ENCODE assay signal across 14 cellular contexts in genomic region chr5:53335115-53335514, GRCh38.
DNase-seq lines count a peak whose midpoint lies in the region; ATAC-seq, FAIRE-seq and TF ChIP-seq lines count a peak whose summit lies in the region.
"Had no signal": no experiment of that assay in that cellular context is flagged by ENCODE, and none has a peak within 500 bp of the region (broad histone marks: within the 10 kb centered on the region; RNA-seq: fewer than 3 reads in every experiment).

No MANE protein-coding gene starts in this region.

- H3K4me2 ChIP-seq in MM.1S (ENCODE audit: low read depth, low read length) (no peak overlapping the region), H1 (ENCODE audit: insufficient read depth in 1 of 2, low read depth in 2 of 2, low read length in 2 of 2) (no peak overlapping the region)

- no peaks in the 10 kb centered on the region for H4K20me1 ChIP-seq in MM.1S (ENCODE audit: insufficient read depth, low read length)
- no peaks in the 10 kb centered on the region for H4K20me1 ChIP-seq in H1 (replicated peaks in 1 of 2; ENCODE audit: control insufficient read depth in 1 of 2, insufficient read depth in 2 of 2, low read length in 2 of 2)

- H2BK15ac ChIP-seq in H1 (ENCODE audit: low read length) = no peak overlapping the region

- intact Hi-C loops in left lung (cut with DNase I) = no loop called here

- H3K23ac ChIP-seq in H1 (ENCODE audit: insufficient read length) = no peak overlapping the region

- H3F3A ChIP-seq in MM.1S (ENCODE audit: insufficient read depth, low read length) = no peaks in the 10 kb centered on the region

- no peak overlapping the region for H3K27ac ChIP-seq in MM.1S (ENCODE audit: low read length)
- no peak overlapping the region for H3K27ac ChIP-seq in H1 (ENCODE audit: low read depth, low read length)
- no peak overlapping the region for H3K27ac ChIP-seq in left lung
- H3K27ac ChIP-seq: Peyer's patch, transverse colon had no signal

- no peak overlapping the region for H2BK120ac ChIP-seq in H1 (replicated peaks; ENCODE audit: low read depth, low read length)

- TF ChIP-seq POLR2A in H1 (IDR thresholded peaks at IDR 0.05; ENCODE audit: control extremely low read depth in 1 of 2, low read depth in 2 of 2, low read length in 2 of 2) = no peak

- no peaks in the 10 kb centered on the region for H3K36me3 ChIP-seq in MM.1S (replicated peaks; ENCODE audit: insufficient read depth, low read length)
- no peaks in the 10 kb centered on the region for H3K36me3 ChIP-seq in H1 (ENCODE audit: control insufficient read depth in 2 of 4, insufficient read depth in 4 of 4, low read length in 3 of 4)
- H3K36me3 ChIP-seq in left lung = no peaks in the 10 kb centered on the region
- H3K36me3 ChIP-seq: Peyer's patch, transverse colon had no signal

- peak; percentile 61 to 69 for TF ChIP-seq RAD21 in H1 (IDR thresholded peaks at IDR 0.05 in 1 of 2, conservative IDR thresholded peaks at IDR 0.05 in 1 of 2; ENCODE audit: low read depth in 2 of 2, low read length in 2 of 2)

- no peak overlapping the region for H2BK12ac ChIP-seq in H1 (ENCODE audit: low read depth, low read length)

- H2BK5ac ChIP-seq in H1 (ENCODE audit: low read depth, low read length) = no peak overlapping the region

- POLR2A ChIA-PET in H1 (lab: Charles Lee; ENCODE audit: partially characterized antibody) = no interaction called here

- H3K23me2 ChIP-seq in H1 (ENCODE audit: low read depth, low read length) = no peaks in the 10 kb centered on the region

- H3K79me2 ChIP-seq in MM.1S (ENCODE audit: low read length) = no peaks in the 10 kb centered on the region
- H3K79me2 ChIP-seq in H1 (ENCODE audit: control insufficient read depth in 1 of 2, insufficient read depth in 2 of 2, low read length in 2 of 2) = no peaks in the 10 kb centered on the region

- DNase-seq in AG09309 (ENCODE audit: low read depth) = no peak
- DNase-seq in MM.1S = no peak
- DNase-seq in H1 (ENCODE audit: low read depth in 1 of 2, low spot score in 2 of 2) = no peak
- DNase-seq in left lung = no peak
- DNase-seq in cerebellar nuclear complex (lab: John Stamatoyannopoulos, UW) = no peak
- no peak for DNase-seq in stimulated activated CD4-positive, alpha-beta T cell treated with anti-CD3 and anti-CD28 coated beads, Interleukin-2, amount 100 ng/mL, for 24 hours
- no peak for DNase-seq in iPS-NIHi7 (ENCODE audit: extremely low spot score)
- DNase-seq: activated naive CD4-positive, alpha-beta T cell; GOT3; NCI-H2107; Peyer's patch; transverse colon had no signal

- no peak overlapping the region for H3K18ac ChIP-seq in H1 (ENCODE audit: extremely low read depth, low read length)

- TF ChIP-seq EP300 in H1 (IDR thresholded peaks at IDR 0.05; ENCODE audit: borderline replicate concordance in 1 of 2, low read depth in 2 of 2, low read length in 2 of 2) = no peak

- no peak overlapping the region for H3K14ac ChIP-seq in H1 (ENCODE audit: insufficient read length)

- H3K27me3 ChIP-seq in MM.1S (replicated peaks; ENCODE audit: insufficient read depth, low read length) (no peaks in the 10 kb centered on the region), H1 (replicated peaks in 1 of 4; ENCODE audit: control insufficient read depth in 3 of 4, extremely low read depth in 1 of 4, insufficient read depth in 3 of 4, low read length in 3 of 4) (no peaks in the 10 kb centered on the region), left lung (no peaks in the 10 kb centered on the region)
- H3K27me3 ChIP-seq: Peyer's patch, transverse colon had no signal

- H3K4me3 ChIP-seq in AG09309 (ENCODE audit: control insufficient read depth, low read depth, low read length) = no peak overlapping the region
- H3K4me3 ChIP-seq in MM.1S (ENCODE audit: low read length) = no peak overlapping the region
- no peak overlapping the region for H3K4me3 ChIP-seq in H1 (ENCODE audit: extremely low read depth in 1 of 4, insufficient read depth in 2 of 4, low read depth in 3 of 4, low read length in 4 of 4)
- no peak overlapping the region for H3K4me3 ChIP-seq in left lung
- H3K4me3 ChIP-seq: Peyer's patch, transverse colon had no signal

- H3K79me1 ChIP-seq in H1 (ENCODE audit: low read depth, low read length) = no peaks in the 10 kb centered on the region

- H3K4ac ChIP-seq in H1 (replicated peaks; ENCODE audit: insufficient read length, low read depth, low read length) = no peak overlapping the region

- H3K56ac ChIP-seq in H1 (replicated peaks; ENCODE audit: insufficient read length, low read depth, low read length) = no peak overlapping the region

- WGBS in H1 (ENCODE audit: extremely low coverage in 1 of 2, insufficient coverage in 1 of 2, insufficient read length in 1 of 2, insufficient replicate concordance in 2 of 2, low coverage in 1 of 2, low lambda C conversion rate in 2 of 2, missing lambda C conversion rate in 1 of 2), 2 experiments = 83% methylated on average over 2 of the region's 2 CpGs; no CpG with 5 or more reads in 1 of the 2 experiments

- H3K9me3 ChIP-seq in MM.1S (replicated peaks; ENCODE audit: insufficient read depth, low read length) (no peaks in the 10 kb centered on the region), H1 (ENCODE audit: insufficient read depth in 2 of 2, low read depth in 1 of 2, low read length in 1 of 2) (no peaks in the 10 kb centered on the region), left lung (no peaks in the 10 kb centered on the region)
- H3K9me3 ChIP-seq: Peyer's patch, transverse colon had no signal

- no peak overlapping the region for H4K8ac ChIP-seq in H1 (ENCODE audit: extremely low read depth, insufficient read depth, low read length)

- H4K91ac ChIP-seq in H1 (replicated peaks; ENCODE audit: insufficient read length, low read length) = no peak overlapping the region

- H4K5ac ChIP-seq in H1 (ENCODE audit: insufficient read length, low read depth, low read length) = no peak overlapping the region

- CTCF ChIA-PET in H1 (lab: Charles Lee; ENCODE audit: partially characterized antibody) = interaction anchor here (1.0 to 2.8 kb wide), 8 partner anchors 11 to 168 kb away, joined by 3 to 11 read pairs (median 4); no protein-coding TSS in a partner anchor

- H3K9ac ChIP-seq in MM.1S (ENCODE audit: low read length) = no peak overlapping the region
- no peak overlapping the region for H3K9ac ChIP-seq in H1 (replicated peaks in 1 of 4; ENCODE audit: extremely low read depth in 1 of 4, low read depth in 3 of 4, low read length in 3 of 4)

- ATAC-seq in left lung = peak; percentile 80
- ATAC-seq in HG03039 (IDR thresholded peaks at IDR 0.05; ENCODE audit: unreplicated experiment) = no peak

- H3K9me2 ChIP-seq in MM.1S (replicated peaks; ENCODE audit: insufficient read depth, low read length) = no peaks in the 10 kb centered on the region

- H3K4me1 ChIP-seq in MM.1S (ENCODE audit: low read length) (no peaks in the 10 kb centered on the region), H1 (replicated peaks in 1 of 4; ENCODE audit: control insufficient read depth in 3 of 4, insufficient read depth in 4 of 4, low read length in 3 of 4) (no peaks in the 10 kb centered on the region), left lung (no peaks in the 10 kb centered on the region)
- H3K4me1 ChIP-seq: Peyer's patch, transverse colon had no signal

- FAIRE-seq in H1 (lab: Jason Lieb, UNC) = peak; percentile 84
- FAIRE-seq: GM19239 had no signal

- TF ChIP-seq CTCF in AG09309 (IDR thresholded peaks at IDR 0.05; ENCODE audit: control insufficient read depth, insufficient read depth, low read depth, low read length, missing control alignments) = peak; percentile 41
- TF ChIP-seq CTCF in MM.1S (IDR thresholded peaks at IDR 0.05; ENCODE audit: low read length) = peak; percentile 28; the same call in 1 of the 2 replicates
- peak; percentile 52 to 70 (median 54); a peak in 3 of 4 replicates for TF ChIP-seq CTCF in H1 (IDR thresholded peaks at IDR 0.05; ENCODE audit: control extremely low read depth in 1 of 3, insufficient read depth in 1 of 3, low read depth in 1 of 3, low read length in 3 of 3)
- no peak for TF ChIP-seq CTCF in left lung (IDR thresholded peaks at IDR 0.05)

- H2AFZ ChIP-seq in MM.1S (ENCODE audit: low read length) (no peak overlapping the region), H1 (ENCODE audit: low read length) (no peak overlapping the region)

- no peak overlapping the region for H2AK5ac ChIP-seq in H1 (ENCODE audit: low read depth, low read length)

- no peak overlapping the region for H2BK20ac ChIP-seq in H1 (ENCODE audit: low read length)

TF ChIP-seq in H1, 55 proteins besides CTCF, POLR2A, EP300 and RAD21:
- no peak for TF ChIP-seq KDM4A (IDR thresholded peaks at IDR 0.05; ENCODE audit: low read depth, low read length, severe bottlenecking)

Comparison
In these comparisons a context has a peak if more than half of its experiments do, and no peak if none do; other contexts are left out.
1. CTCF ChIP-seq: peak in AG09309 (single experiment), MM.1S (single experiment) and H1 (3 of 3); none in left lung (0 of 2).